8 cellular contexts compared by ENCODE assay signal in genomic region chr12:24596768-24597388, GRCh38.
DNase-seq lines count a peak whose midpoint lies in the region; ATAC-seq and TF ChIP-seq lines count a peak whose summit lies in the region.

No MANE protein-coding gene starts in this region.

- H3K27ac ChIP-seq in brain microvascular endothelial cell = no peak overlapping the region
- no peak overlapping the region for H3K27ac ChIP-seq in lower lobe of right lung

- intact Hi-C loops in lower lobe of right lung (cut with DNase I) (no loop called here), head of caudate nucleus (cut with DNase I) (no loop called here)

- DNase-seq in SIG-M5 treated with dmso at 0.1 percent for 504 hours (lab: John Stamatoyannopoulos, UW; ENCODE audit: unreplicated experiment) (peak; percentile 20), SIG-M5 (lab: John Stamatoyannopoulos, UW) (no peak), NCI-H2196 (lab: John Stamatoyannopoulos, UW; ENCODE audit: unreplicated experiment) (peak; percentile 73), brain microvascular endothelial cell (no peak), lower lobe of right lung (no peak), head of caudate nucleus (no peak)

- no peak overlapping the region for H3K4me3 ChIP-seq in brain microvascular endothelial cell (ENCODE audit: low read depth, low read length)
- no peak overlapping the region for H3K4me3 ChIP-seq in lower lobe of right lung

- ATAC-seq in lower lobe of right lung (peak; percentile 39 to 69), HG03439 (IDR thresholded peaks at IDR 0.05; ENCODE audit: unreplicated experiment) (no peak), GM21717 (IDR thresholded peaks at IDR 0.05; ENCODE audit: unreplicated experiment) (no peak)

- no peaks in the 10 kb centered on the region for H3K9me3 ChIP-seq in lower lobe of right lung

- in situ Hi-C loops in brain microvascular endothelial cell (cut with HindIII; ENCODE audit: low pct_ligation_motif_present, low sequenced_read_pairs) = no loop called here

- H3K27me3 ChIP-seq in brain microvascular endothelial cell (replicated peaks) (no peaks in the 10 kb centered on the region), lower lobe of right lung (ENCODE audit: low read depth) (no peaks in the 10 kb centered on the region)

- TF ChIP-seq CTCF in brain microvascular endothelial cell (IDR thresholded peaks at IDR 0.05; ENCODE audit: low read depth, low read length, missing control alignments) (peak; percentile 51), lower lobe of right lung (IDR thresholded peaks at IDR 0.05) (peak; percentile 62)

- H3K4me1 ChIP-seq in lower lobe of right lung = no peaks in the 10 kb centered on the region

- H3K36me3 ChIP-seq in brain microvascular endothelial cell (replicated peaks) = no peaks in the 10 kb centered on the region
- no peaks in the 10 kb centered on the region for H3K36me3 ChIP-seq in lower lobe of right lung

Comparison
In these comparisons a context has a peak if more than half of its experiments do, and no peak if none do; other contexts are left out.
1. DNase-seq: peak in SIG-M5 treated with dmso at 0.1 percent for 504 hours (single experiment) and NCI-H2196 (single experiment); none in SIG-M5 (single experiment), brain microvascular endothelial cell (single experiment), lower lobe of right lung (single experiment) and head of caudate nucleus (0 of 42).
2. ATAC-seq: peak in lower lobe of right lung (2 of 2); none in HG03439 (single experiment) and GM21717 (single experiment).